ENCODE assay signal across 1 cellular context in the genomic region with DNA sequence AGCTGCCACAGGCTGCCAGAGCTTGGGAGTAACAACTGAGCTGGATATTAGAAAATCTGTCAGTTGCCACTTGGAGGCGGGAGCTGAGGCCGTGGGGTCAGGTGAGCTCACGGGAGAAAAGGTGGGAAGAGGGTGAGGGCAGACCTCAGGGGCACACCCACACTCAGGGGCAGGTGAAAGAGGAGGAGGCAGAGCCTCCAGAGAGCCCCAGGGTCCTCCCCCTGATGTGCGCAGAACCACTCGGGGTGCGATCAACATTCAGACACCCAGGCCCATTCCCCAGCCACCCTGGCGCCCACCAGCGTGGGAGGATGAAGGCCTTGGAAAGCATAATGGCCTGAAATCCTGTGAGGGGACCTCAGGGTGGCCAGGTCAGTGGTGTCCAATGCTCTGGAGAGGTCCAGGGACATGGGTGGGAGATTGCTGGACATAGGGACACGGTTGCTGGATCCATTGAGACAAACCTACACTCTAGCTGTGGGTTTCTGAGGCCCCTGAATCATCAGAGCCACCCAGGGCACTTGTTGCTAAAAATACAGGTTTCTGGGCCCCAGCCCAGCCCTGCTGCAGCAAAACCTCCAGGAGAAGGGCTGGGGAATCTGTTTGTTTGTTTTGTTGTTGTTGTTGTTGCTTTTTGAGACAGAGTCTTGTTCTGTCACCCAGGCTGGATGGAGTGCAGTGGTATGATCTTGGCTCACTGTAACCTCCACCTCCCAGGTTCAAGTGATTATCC.
TF ChIP-seq lines count a peak whose summit lies in the region.

No MANE protein-coding gene starts in this region.

TF ChIP-seq in K562, 482 proteins besides CTCF, POLR2A, EP300 and RAD21:
- TF ChIP-seq, protein P1, sequence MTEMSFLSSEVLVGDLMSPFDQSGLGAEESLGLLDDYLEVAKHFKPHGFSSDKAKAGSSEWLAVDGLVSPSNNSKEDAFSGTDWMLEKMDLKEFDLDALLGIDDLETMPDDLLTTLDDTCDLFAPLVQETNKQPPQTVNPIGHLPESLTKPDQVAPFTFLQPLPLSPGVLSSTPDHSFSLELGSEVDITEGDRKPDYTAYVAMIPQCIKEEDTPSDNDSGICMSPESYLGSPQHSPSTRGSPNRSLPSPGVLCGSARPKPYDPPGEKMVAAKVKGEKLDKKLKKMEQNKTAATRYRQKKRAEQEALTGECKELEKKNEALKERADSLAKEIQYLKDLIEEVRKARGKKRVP (CRISPR knock-in tag; IDR thresholded peaks at IDR 0.05): no peak
- TF ChIP-seq HDAC6 (IDR thresholded peaks at IDR 0.05; ENCODE audit: low read depth, low read length) (no peak), MCM3 (IDR thresholded peaks at IDR 0.05) (no peak), TAF1 (IDR thresholded peaks at IDR 0.05; ENCODE audit: control insufficient read depth, extremely low read depth, insufficient read depth, low read length, severe bottlenecking) (no peak), KDM4B (IDR thresholded peaks at IDR 0.05; ENCODE audit: borderline replicate concordance in 2 of 2, low read depth in 1 of 2) (no peak), NFIC (IDR thresholded peaks at IDR 0.05) (no peak), SOX6 (IDR thresholded peaks at IDR 0.05) (no peak), HEY1 (CRISPR knock-in tag; IDR thresholded peaks at IDR 0.05; ENCODE audit: borderline replicate concordance) (no peak)
- TF ChIP-seq, protein P2, sequence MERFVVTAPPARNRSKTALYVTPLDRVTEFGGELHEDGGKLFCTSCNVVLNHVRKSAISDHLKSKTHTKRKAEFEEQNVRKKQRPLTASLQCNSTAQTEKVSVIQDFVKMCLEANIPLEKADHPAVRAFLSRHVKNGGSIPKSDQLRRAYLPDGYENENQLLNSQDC (CRISPR knock-in tag; IDR thresholded peaks at IDR 0.05): no peak
- TF ChIP-seq, protein P3, sequence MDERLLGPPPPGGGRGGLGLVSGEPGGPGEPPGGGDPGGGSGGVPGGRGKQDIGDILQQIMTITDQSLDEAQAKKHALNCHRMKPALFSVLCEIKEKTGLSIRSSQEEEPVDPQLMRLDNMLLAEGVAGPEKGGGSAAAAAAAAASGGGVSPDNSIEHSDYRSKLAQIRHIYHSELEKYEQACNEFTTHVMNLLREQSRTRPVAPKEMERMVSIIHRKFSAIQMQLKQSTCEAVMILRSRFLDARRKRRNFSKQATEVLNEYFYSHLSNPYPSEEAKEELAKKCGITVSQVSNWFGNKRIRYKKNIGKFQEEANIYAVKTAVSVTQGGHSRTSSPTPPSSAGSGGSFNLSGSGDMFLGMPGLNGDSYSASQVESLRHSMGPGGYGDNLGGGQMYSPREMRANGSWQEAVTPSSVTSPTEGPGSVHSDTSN (CRISPR knock-in tag; IDR thresholded peaks at IDR 0.05; ENCODE audit: low read depth): no peak
- TF ChIP-seq, protein P3 (tag; conservative IDR thresholded peaks at IDR 0.05; ENCODE audit: low read depth): no peak
